In genomic region chr1:51296379-51297357, GRCh38 we compare ENCODE assay signal across 8 cellular contexts. TPM values are rescaled to one million over a fixed set of nuclear protein-coding genes. Genes with fewer than 3 reads are reported as not detected.
DNase-seq lines count a peak whose midpoint lies in the region; ATAC-seq and TF ChIP-seq lines count a peak whose summit lies in the region.

No MANE protein-coding gene starts in this region.

- peak; percentile 50 for ATAC-seq in HG03108 (IDR thresholded peaks at IDR 0.05; ENCODE audit: unreplicated experiment)
- peak; percentile 94 for ATAC-seq in left lobe of liver

- peak; percentile 89 for DNase-seq in GM13976 (ENCODE audit: low spot score)
- peak; percentile 49 for DNase-seq in NCI-H345 treated with DMSO at 0.1 percent for 48 hours (lab: John Stamatoyannopoulos, UW; ENCODE audit: unreplicated experiment)
- DNase-seq in activated CD4-positive, alpha-beta T cell treated with anti-CD3 and anti-CD28 coated beads for 1 hour = peak; percentile 38
- DNase-seq in cerebellum (ENCODE audit: low spot score) = peak; percentile 85
- DNase-seq in left lobe of liver (ENCODE audit: low spot score) = peak; percentile 84
- peak; percentile 80 for DNase-seq in stimulated activated CD4-positive, alpha-beta T cell treated with anti-CD3 and anti-CD28 coated beads, Interleukin-1b, Interleukin-23, amount 100 ng/mL, for 48 hours
- DNase-seq in cortex of kidney (lab: John Stamatoyannopoulos, UW) = no peak

- peak; percentile 95 for TF ChIP-seq CTCF in GM13976 (IDR thresholded peaks at IDR 0.05; ENCODE audit: borderline replicate concordance, control extremely low read depth, extremely low read depth, insufficient read depth, missing control alignments)

- in situ Hi-C loops in GM13976 (cut with MboI; ENCODE audit: low sequenced_read_pairs, unreplicated experiment) = no loop called here

RNA-seq across cellular contexts. Expression of gene TTC39A, which starts 33.7 kb away (rescaled TPM):
- total RNA-seq in cerebellum = 7.0 TPM
- total RNA-seq in left lobe of liver = 2.7 TPM
